ENCODE assay signal across 23 cellular contexts in the genomic region with DNA sequence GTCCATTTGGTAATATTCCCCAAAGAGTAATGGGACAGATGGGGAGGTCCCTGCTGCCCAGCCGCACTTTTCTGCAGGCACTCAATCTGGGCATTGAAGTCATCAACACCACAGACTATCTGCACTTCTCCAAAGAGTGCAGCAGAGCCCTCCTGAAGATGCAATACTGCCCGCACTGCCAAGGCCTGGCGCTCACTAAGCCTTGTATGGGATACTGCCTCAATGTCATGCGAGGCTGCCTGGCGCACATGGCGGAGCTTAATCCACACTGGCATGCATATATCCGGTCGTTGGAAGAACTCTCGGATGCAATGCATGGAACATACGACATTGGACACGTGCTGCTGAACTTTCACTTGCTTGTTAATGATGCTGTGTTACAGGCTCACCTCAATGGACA.
"Had no signal": no experiment of that assay in that cellular context is flagged by ENCODE, and none has a peak within 500 bp of the region (broad histone marks: within the 10 kb centered on the region; RNA-seq: fewer than 3 reads in every experiment).

No MANE protein-coding gene starts in this region.

- H3K79me2 ChIP-seq: hepatocyte had no signal

- H3K27ac ChIP-seq: coronary artery, dorsolateral prefrontal cortex, epithelial cell of prostate, esophagus squamous epithelium, gastrocnemius medialis, heart left ventricle, hepatocyte, left lung, lower lobe of right lung had no signal

- H2AFZ ChIP-seq: hepatocyte had no signal

- H3K9me3 ChIP-seq: esophagus squamous epithelium, gastrocnemius medialis, heart left ventricle, left lung, lower lobe of right lung, mucosa of descending colon had no signal

- H3K4me1 Mint-ChIP-seq: immature natural killer cell, mesothelial cell of epicardium had no signal

- H3K4me2 ChIP-seq: hepatocyte had no signal

- ATAC-seq: esophagus mucosa, gastrocnemius medialis, left cardiac atrium, left lung, left ventricle myocardium superior, lower lobe of right lung, mucosa of descending colon had no signal

- H3K4me3 ChIP-seq: coronary artery, dorsolateral prefrontal cortex, esophagus squamous epithelium, gastrocnemius medialis, heart left ventricle, hepatocyte, left lung, lower lobe of right lung, mucosa of descending colon had no signal

- H3K9me3 Mint-ChIP-seq: mesothelial cell of epicardium had no signal

- H3K27me3 ChIP-seq: dorsolateral prefrontal cortex, esophagus squamous epithelium, gastrocnemius medialis, heart left ventricle, hepatocyte, left lung had no signal

- H3K4me1 ChIP-seq: esophagus squamous epithelium, gastrocnemius medialis, heart left ventricle, left lung, lower lobe of right lung had no signal

- H3K36me3 ChIP-seq: esophagus squamous epithelium, gastrocnemius medialis, heart left ventricle, left lung, lower lobe of right lung had no signal

- DNase-seq: dermis blood vessel endothelial cell; dorsolateral prefrontal cortex; effector CD4-positive, alpha-beta T cell; effector memory CD4-positive, alpha-beta T cell; erythroblast; esophagus squamous epithelium; foreskin fibroblast; foreskin melanocyte; gastrocnemius medialis; heart left ventricle; hypothalamus; immature natural killer cell; left cardiac atrium; left lung; left ventricle myocardium superior; lower lobe of right lung; mesenchymal stem cell; mucosa of descending colon had no signal

- H3K4me3 Mint-ChIP-seq: immature natural killer cell, mesothelial cell of epicardium had no signal

- H3K36me3 Mint-ChIP-seq: immature natural killer cell, mesothelial cell of epicardium had no signal

- H3K27ac Mint-ChIP-seq: immature natural killer cell, mesothelial cell of epicardium had no signal
